Comparison of ENCODE assay signal across 28 cellular contexts in genomic region chr10:34107623-34108516, GRCh38.
"Had no signal": no experiment of that assay in that cellular context is flagged by ENCODE, and none has a peak within 500 bp of the region (broad histone marks: within the 10 kb centered on the region; RNA-seq: fewer than 3 reads in every experiment).

No MANE protein-coding gene starts in this region.

- H3K4me3 ChIP-seq: adrenal gland, body of pancreas had no signal

- DNase-seq: activated CD4-positive, alpha-beta memory T cell treated with anti-CD3 and anti-CD28 coated beads for 36 hours; activated CD4-positive, alpha-beta T cell treated with anti-CD3 and anti-CD28 coated beads for 36 hours; activated CD4-positive, alpha-beta T cell treated with anti-CD3 and anti-CD28 coated beads, Interleukin-2, amount 10 ng/mL, durations not matched to agents 24 days and 14 days; activated CD4-positive, CD25-positive, alpha-beta regulatory T cell; activated CD4-positive, CD25-positive, alpha-beta regulatory T cell treated with anti-CD3 and anti-CD28 coated beads, Interleukin-2, amount 50 U/mL, for 72 hours; activated CD8-positive, alpha-beta memory T cell treated with anti-CD3 and anti-CD28 coated beads, Interleukin-2, amount 10 ng/mL, durations not matched to agents 7 days and 5 days; activated CD8-positive, alpha-beta memory T cell treated with anti-CD3 and anti-CD28 coated beads, Interleukin-2, amount 50 U/mL, for 4 hours; activated CD8-positive, alpha-beta T cell treated with anti-CD3 and anti-CD28 coated beads, Interleukin-2, amount 10 ng/mL, durations not matched to agents 7 days and 5 days; activated effector memory CD4-positive, alpha-beta T cell treated with anti-CD3 and anti-CD28 coated beads, Interleukin-2, amount 50 U/mL, for 16 hours; activated naive CD4-positive, alpha-beta T cell treated with anti-CD3 and anti-CD28 coated beads for 36 hours; activated naive CD8-positive, alpha-beta T cell treated with anti-CD3 and anti-CD28 coated beads for 36 hours; activated naive CD8-positive, alpha-beta T cell treated with anti-CD3 and anti-CD28 coated beads, Interleukin-2, amount 50 U/mL, for 24 hours; activated T-cell treated with anti-CD3 and anti-CD28 coated beads, Interleukin-2, amount 50 U/mL, for 1 hour; activated T-cell treated with anti-CD3 and anti-CD28 coated beads, Interleukin-2, amount 50 U/mL, for 48 hours; adrenal gland; amygdala; aorta; body of pancreas; caudate nucleus; cortex of kidney; effector CD8-positive, alpha-beta T cell; foreskin fibroblast; T-helper 2 cell had no signal

- H3K27ac ChIP-seq: adrenal gland, body of pancreas, epithelial cell of prostate had no signal

- H3K27me3 ChIP-seq: adrenal gland, body of pancreas had no signal

- H3K4me1 ChIP-seq: adrenal gland, body of pancreas had no signal

- H3K9me3 ChIP-seq: adrenal gland, body of pancreas had no signal

- FAIRE-seq: colon, endometrium, endothelial cell of umbilical vein, frontal cortex had no signal

- H3K36me3 ChIP-seq: adrenal gland had no signal

- ATAC-seq: activated CD4-positive, alpha-beta T cell treated with anti-CD3 and anti-CD28 coated beads for 36 hours; activated CD8-positive, alpha-beta memory T cell treated with anti-CD3 and anti-CD28 coated beads, Interleukin-2, amount 10 ng/mL, durations not matched to agents 7 days and 5 days; activated CD8-positive, alpha-beta T cell treated with anti-CD3 and anti-CD28 coated beads, Interleukin-2, amount 10 ng/mL, durations not matched to agents 7 days and 5 days; activated naive CD8-positive, alpha-beta T cell treated with anti-CD3 and anti-CD28 coated beads, Interleukin-2, amount 50 U/mL, for 24 hours; body of pancreas had no signal
